25 cellular contexts compared by ENCODE assay signal in genomic region chr1:34409689-34410229, GRCh38.
"Had no signal": no experiment of that assay in that cellular context is flagged by ENCODE, and none has a peak within 500 bp of the region (broad histone marks: within the 10 kb centered on the region; RNA-seq: fewer than 3 reads in every experiment).

No MANE protein-coding gene starts in this region.

- H3K27ac ChIP-seq: heart right ventricle, hepatocyte, left ventricle myocardium inferior, neural progenitor cell, ovary, prostate gland, skin epidermis, stomach, testis, thyroid gland, transverse colon, upper lobe of left lung had no signal

- H3K9me3 ChIP-seq: heart right ventricle, ovary, prostate gland, testis, thyroid gland, transverse colon, upper lobe of left lung had no signal

- H3K4me3 ChIP-seq: heart right ventricle, hepatocyte, left ventricle myocardium inferior, neural progenitor cell, ovary, prostate gland, skin epidermis, stomach, testis, thyroid gland, transverse colon, upper lobe of left lung had no signal

- H3K4me1 ChIP-seq: heart right ventricle, left ventricle myocardium inferior, neural progenitor cell had no signal

- H3K36me3 ChIP-seq: heart right ventricle, left ventricle myocardium inferior, neural progenitor cell, ovary, prostate gland, stomach, thyroid gland, transverse colon, upper lobe of left lung had no signal

- H2AFZ ChIP-seq: hepatocyte, neural progenitor cell had no signal

- H3K9ac ChIP-seq: neural progenitor cell had no signal

- DNase-seq: heart right ventricle; islet precursor cell; left ventricle myocardium inferior; naive B cell; natural killer cell; nephron progenitor cell; ovary; posterior cingulate gyrus; retina; right cardiac atrium; stimulated activated CD4-positive, alpha-beta T cell treated with anti-CD3 and anti-CD28 coated beads, Interleukin-12 subunit alpha, Interleukin-12 subunit beta, amount 100 ng/mL, for 4 hours; stimulated activated CD4-positive, alpha-beta T cell treated with anti-CD3 and anti-CD28 coated beads, Interleukin-15, amount 100 ng/mL, for 24 hours; stimulated activated CD4-positive, alpha-beta T cell treated with anti-CD3 and anti-CD28 coated beads, Interleukin-2, amount 100 ng/mL, for 24 hours; stimulated activated CD4-positive, alpha-beta T cell treated with anti-CD3 and anti-CD28 coated beads, Interleukin-4, amount 100 ng/mL, for 1 hour; stimulated activated naive B cell treated with anti-CD40 and anti-IgM and Interleukin-4, amounts not matched to agents 10 μg/mL and 1 μg/mL and 100 μg/mL, for 72 hours; stimulated activated naive CD8-positive, alpha-beta T cell treated with anti-CD3 and anti-CD28 coated beads, Interleukin-15, Interleukin-2, amounts not matched to agents 100 U/mL and 50 U/mL, for 24 hours; stomach; testis; thyroid gland; transverse colon; upper lobe of left lung had no signal

- H3K27me3 ChIP-seq: hepatocyte, neural progenitor cell, ovary, stomach, testis, thyroid gland, upper lobe of left lung had no signal

- H3K4me2 ChIP-seq: hepatocyte, neural progenitor cell had no signal
